20 cellular contexts compared by ENCODE assay signal in the genomic region with DNA sequence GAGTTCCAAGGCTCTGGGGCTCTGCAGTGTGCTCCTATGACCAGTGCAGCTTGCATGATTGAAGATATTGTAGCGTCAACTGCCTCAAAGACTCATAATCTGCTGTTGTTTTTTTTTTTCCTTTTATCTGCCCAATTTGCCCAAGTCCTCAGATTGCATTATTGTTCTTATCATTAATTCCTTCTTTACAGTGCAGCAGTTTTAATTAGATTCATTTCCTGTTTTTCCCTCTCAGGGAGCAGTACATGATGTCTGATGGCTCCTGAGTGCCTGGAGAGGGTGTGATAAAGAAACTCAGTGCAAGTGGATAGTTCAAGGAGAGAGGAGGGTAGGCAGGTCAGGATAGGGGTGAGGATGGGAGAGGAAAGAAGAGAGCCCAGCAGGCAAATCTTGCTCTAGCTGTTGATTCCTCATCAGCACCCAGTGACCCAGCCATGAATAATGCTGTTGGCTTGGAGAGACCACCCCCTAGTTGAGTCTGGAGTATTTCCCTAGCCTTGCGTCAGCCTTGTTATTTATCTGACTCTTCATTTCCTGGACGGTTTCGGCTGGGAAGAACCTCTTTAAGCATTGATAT.
DNase-seq lines count a peak whose midpoint lies in the region; ATAC-seq and TF ChIP-seq lines count a peak whose summit lies in the region.
"Had no signal": no experiment of that assay in that cellular context is flagged by ENCODE, and none has a peak within 500 bp of the region (broad histone marks: within the 10 kb centered on the region; RNA-seq: fewer than 3 reads in every experiment).

No MANE protein-coding gene starts in this region.

- no peak overlapping the region for H3K27ac Mint-ChIP-seq in type B pancreatic cell
- H3K27ac Mint-ChIP-seq: activated naive CD8-positive, alpha-beta T cell treated with anti-CD3 and anti-CD28 coated beads for 36 hours; activated T-cell treated with anti-CD3 and anti-CD28 coated beads, Interleukin-2, amount 50 U/mL, for 24 hours; B cell; stimulated activated naive CD8-positive, alpha-beta T cell treated with anti-CD3 and anti-CD28 coated beads, Interleukin-15, Interleukin-2, amounts not matched to agents 100 ng/mL and 50 ng/mL, for 24 hours; T-helper 2 cell treated with Interferon-gamma antibody and Interleukin-4, amounts not matched to agents 5 μg/mL and 100 μg/mL, for 36 hours had no signal

- no peaks in the 10 kb centered on the region for H3K9me3 Mint-ChIP-seq in type B pancreatic cell
- H3K9me3 Mint-ChIP-seq: activated naive CD8-positive, alpha-beta T cell treated with anti-CD3 and anti-CD28 coated beads for 36 hours; activated T-cell treated with anti-CD3 and anti-CD28 coated beads, Interleukin-2, amount 50 U/mL, for 24 hours; stimulated activated naive CD8-positive, alpha-beta T cell treated with anti-CD3 and anti-CD28 coated beads, Interleukin-15, Interleukin-2, amounts not matched to agents 100 ng/mL and 50 ng/mL, for 24 hours; T-helper 2 cell treated with Interferon-gamma antibody and Interleukin-4, amounts not matched to agents 5 μg/mL and 100 μg/mL, for 36 hours had no signal

- no peaks in the 10 kb centered on the region for H3K36me3 ChIP-seq in mesodermal cell (ENCODE audit: control insufficient read depth, insufficient read depth, low read length)
- H3K36me3 ChIP-seq: pancreas, SJCRH30, vagina had no signal

- no peaks in the 10 kb centered on the region for H3K36me3 Mint-ChIP-seq in type B pancreatic cell
- H3K36me3 Mint-ChIP-seq: activated naive CD8-positive, alpha-beta T cell treated with anti-CD3 and anti-CD28 coated beads for 36 hours had no signal

- peaks cover 18% of the 10 kb centered on the region for H3K4me1 Mint-ChIP-seq in type B pancreatic cell (ENCODE audit: unreplicated experiment)

- H3K27me3 Mint-ChIP-seq in type B pancreatic cell = no peaks in the 10 kb centered on the region
- H3K27me3 Mint-ChIP-seq: activated naive CD8-positive, alpha-beta T cell treated with anti-CD3 and anti-CD28 coated beads for 36 hours; activated T-cell treated with anti-CD3 and anti-CD28 coated beads, Interleukin-2, amount 50 U/mL, for 24 hours; B cell; stimulated activated naive CD8-positive, alpha-beta T cell treated with anti-CD3 and anti-CD28 coated beads, Interleukin-15, Interleukin-2, amounts not matched to agents 100 ng/mL and 50 ng/mL, for 24 hours had no signal

- peaks cover 30% of the 10 kb centered on the region for H3K4me1 ChIP-seq in mesodermal cell (ENCODE audit: control insufficient read depth, insufficient read depth, low read length, poor library complexity, severe bottlenecking)
- H3K4me1 ChIP-seq: pancreas, SJCRH30 had no signal

- no peak overlapping the region for H3K4me3 ChIP-seq in AG10803 (ENCODE audit: low read length)
- H3K4me3 ChIP-seq in fibroblast of mammary gland (ENCODE audit: control insufficient read depth, low read depth, low read length) = no peak overlapping the region
- H3K4me3 ChIP-seq in mesodermal cell (ENCODE audit: extremely low read depth, insufficient read depth, low read length, poor library complexity, severe bottlenecking) = no peak overlapping the region
- H3K4me3 ChIP-seq: pancreas, SJCRH30, vagina had no signal

- H3K9me3 ChIP-seq in mesodermal cell (ENCODE audit: control insufficient read depth, low read length) = peaks cover 3% of the 10 kb centered on the region
- H3K9me3 ChIP-seq: pancreas, SJCRH30, vagina had no signal

- ATAC-seq in HG02610 (IDR thresholded peaks at IDR 0.05; ENCODE audit: unreplicated experiment) (no peak), HG03520 (IDR thresholded peaks at IDR 0.05; ENCODE audit: unreplicated experiment) (no peak)

- TF ChIP-seq CTCF in AG10803 (conservative IDR thresholded peaks at IDR 0.05; ENCODE audit: low read length) = peak; percentile 11
- TF ChIP-seq CTCF in fibroblast of mammary gland (conservative IDR thresholded peaks at IDR 0.05; ENCODE audit: control insufficient read depth, insufficient read depth, low read depth, low read length) = no peak
- TF ChIP-seq CTCF in type B pancreatic cell (conservative IDR thresholded peaks at IDR 0.05) = no peak

- WGBS in mesodermal cell (ENCODE audit: insufficient coverage in 2 of 2), 2 experiments = 89 to 93% methylated on average over 1 to 2 of the region's 4 CpGs

- peak overlapping the region; percentile 50 for H3K27ac ChIP-seq in mesodermal cell (ENCODE audit: low read depth, low read length, severe bottlenecking)
- H3K27ac ChIP-seq: pancreas, SJCRH30, vagina had no signal

- DNase-seq in AG10803 (ENCODE audit: low read depth) (peak; percentile 85), OCI-M1 (lab: John Stamatoyannopoulos, UW) (peak; percentile 73), fibroblast of mammary gland (ENCODE audit: low read depth) (peak; percentile 72), islet precursor cell (no peak), type B pancreatic cell (ENCODE audit: extremely low spot score, unreplicated experiment) (no peak)
- DNase-seq: activated CD4-positive, alpha-beta T cell treated with anti-CD3 and anti-CD28 coated beads for 4 hours; activated naive CD8-positive, alpha-beta T cell treated with anti-CD3 and anti-CD28 coated beads for 36 hours; activated T-cell treated with anti-CD3 and anti-CD28 coated beads, Interleukin-2, amount 50 U/mL, for 24 hours; Kasumi-1; NCI-H146; NCI-H446; pancreas; SJCRH30 had no signal

- no peak overlapping the region for H3K4me3 Mint-ChIP-seq in type B pancreatic cell
- H3K4me3 Mint-ChIP-seq: activated naive CD8-positive, alpha-beta T cell treated with anti-CD3 and anti-CD28 coated beads for 36 hours; activated T-cell treated with anti-CD3 and anti-CD28 coated beads, Interleukin-2, amount 50 U/mL, for 24 hours; B cell; stimulated activated naive CD8-positive, alpha-beta T cell treated with anti-CD3 and anti-CD28 coated beads, Interleukin-15, Interleukin-2, amounts not matched to agents 100 ng/mL and 50 ng/mL, for 24 hours; T-helper 2 cell treated with Interferon-gamma antibody and Interleukin-4, amounts not matched to agents 5 μg/mL and 100 μg/mL, for 36 hours had no signal

Comparison
In these comparisons a context has a peak if more than half of its experiments do, and no peak if none do; other contexts are left out.
1. DNase-seq: peak in AG10803 (single experiment), OCI-M1 (single experiment) and fibroblast of mammary gland (single experiment); none in islet precursor cell (single experiment) and type B pancreatic cell (single experiment).